ENCODE assay signal across 8 cellular contexts in genomic region chr7:104979167-104979841, GRCh38. TPM values are rescaled to one million over a fixed set of nuclear protein-coding genes. Genes with fewer than 3 reads are reported as not detected.
A peak's percentile ranks its signal among the peaks of the same experiment; 100 is the strongest.
DNase-seq lines count a peak whose midpoint lies in the region; ATAC-seq and TF ChIP-seq lines count a peak whose summit lies in the region.

No MANE protein-coding gene starts in this region.

- peaks cover 26% of the 10 kb centered on the region for H3K4me1 Mint-ChIP-seq in T-helper 2 cell treated with Interferon-gamma antibody and Interleukin-4, amounts not matched to agents 5 μg/mL and 100 μg/mL, for 36 hours (ENCODE audit: low read depth)

- intact Hi-C loops in ascending aorta (cut with DNase I) (loop anchor here (2.0 kb wide), 1 partner anchor 35 kb away; no protein-coding TSS in a partner anchor), left colon (cut with DNase I, micrococcal nuclease) (no loop called here)

- H3K27ac ChIP-seq in ascending aorta: peak overlapping the region; percentile 66 to 75
- H3K27ac ChIP-seq in temporal lobe (ENCODE audit: low read depth, low read length): peak overlapping the region; percentile 93

- H3K27me3 ChIP-seq in ascending aorta: no peaks in the 10 kb centered on the region

- no peak for TF ChIP-seq CTCF in ascending aorta (IDR thresholded peaks at IDR 0.05)

- no peaks in the 10 kb centered on the region for H3K9me3 ChIP-seq in ascending aorta

- H3K36me3 ChIP-seq in ascending aorta: no peaks in the 10 kb centered on the region

- H3K4me3 Mint-ChIP-seq in T-helper 2 cell treated with Interferon-gamma antibody and Interleukin-4, amounts not matched to agents 5 μg/mL and 100 μg/mL, for 36 hours: no peak overlapping the region

- DNase-seq in M059J (ENCODE audit: low read depth) (peak; percentile 87), ascending aorta (ENCODE audit: low spot score in 2 of 2) (peak in 1 of 2 donors; percentile 78), iPS-NIHi11 (ENCODE audit: low spot score) (peak; percentile 52), DMS153 treated with DMSO at 0.1 percent for 48 hours (lab: John Stamatoyannopoulos, UW; ENCODE audit: unreplicated experiment) (no peak), left colon (no peak), cortex of kidney (lab: John Stamatoyannopoulos, UW) (no peak)
- DNase-seq in T-helper 2 cell treated with Interferon-gamma antibody and Interleukin-4, amounts not matched to agents 5 μg/mL and 100 μg/mL, for 36 hours (ENCODE audit: low spot score): no peak

- H3K27ac Mint-ChIP-seq in T-helper 2 cell treated with Interferon-gamma antibody and Interleukin-4, amounts not matched to agents 5 μg/mL and 100 μg/mL, for 36 hours: no peak overlapping the region

- peaks cover 11% of the 10 kb centered on the region for H3K36me3 Mint-ChIP-seq in T-helper 2 cell treated with Interferon-gamma antibody and Interleukin-4, amounts not matched to agents 5 μg/mL and 100 μg/mL, for 36 hours (ENCODE audit: low read depth)

- H3K4me3 ChIP-seq in ascending aorta: no peak overlapping the region

- no peaks in the 10 kb centered on the region for H3K27me3 Mint-ChIP-seq in T-helper 2 cell treated with Interferon-gamma antibody and Interleukin-4, amounts not matched to agents 5 μg/mL and 100 μg/mL, for 36 hours (ENCODE audit: low read depth)

- H3K4me1 ChIP-seq in ascending aorta: peaks cover 0 to 47% of the 10 kb centered on the region in 2 donors

- no peak for ATAC-seq in left colon

- H3K9me3 Mint-ChIP-seq in T-helper 2 cell treated with Interferon-gamma antibody and Interleukin-4, amounts not matched to agents 5 μg/mL and 100 μg/mL, for 36 hours: no peaks in the 10 kb centered on the region

RNA-seq across cellular contexts. Expression of gene KMT2E, which starts 34.7 kb away (rescaled TPM):
- 41.5 and 43.6 TPM in 2 replicates for total RNA-seq in M059J (2014; rRNA removed; shearing (Covaris generic))
- 43.0 TPM for total RNA-seq in ascending aorta
- 217 TPM for total RNA-seq in temporal lobe
- total RNA-seq in left colon: 100 to 1,000 TPM; 119 TPM

Comparison
In these comparisons a context has a peak if more than half of its experiments do, and no peak if none do; other contexts are left out.
1. DNase-seq: peak in M059J (single experiment) and iPS-NIHi11 (single experiment); none in DMS153 treated with DMSO at 0.1 percent for 48 hours (single experiment), T-helper 2 cell treated with Interferon-gamma antibody and Interleukin-4, amounts not matched to agents 5 μg/mL and 100 μg/mL, for 36 hours (single experiment), left colon (0 of 2) and cortex of kidney (single experiment).